Comparison of ENCODE assay signal across 17 cellular contexts in the genomic region with DNA sequence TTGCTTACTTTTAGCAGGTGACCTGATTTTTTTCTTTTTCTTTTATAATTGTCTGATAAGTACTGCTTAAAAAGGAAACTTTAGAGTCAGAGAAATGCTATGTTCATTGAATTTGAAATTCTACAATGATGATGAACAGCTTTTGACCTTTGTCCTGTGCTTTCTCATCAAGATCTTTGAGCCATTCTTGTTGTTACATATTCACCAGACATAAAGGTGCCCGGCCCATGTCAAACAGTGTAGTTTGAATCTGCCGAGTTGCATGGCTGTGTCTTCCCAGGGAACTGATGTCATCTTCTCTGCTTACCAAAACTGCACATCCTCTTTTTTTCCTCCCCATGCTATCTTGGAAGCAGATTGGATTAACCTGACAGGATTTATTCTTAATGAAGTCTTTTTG.
"Had no signal": no experiment of that assay in that cellular context is flagged by ENCODE, and none has a peak within 500 bp of the region (broad histone marks: within the 10 kb centered on the region; RNA-seq: fewer than 3 reads in every experiment).

No MANE protein-coding gene starts in this region.

- H3K27me3 ChIP-seq: brain microvascular endothelial cell, right atrium auricular region, suprapubic skin, vagina had no signal

- H3K9me3 ChIP-seq: right atrium auricular region, suprapubic skin, vagina had no signal

- ATAC-seq: activated CD4-positive, CD25-positive, alpha-beta regulatory T cell treated with anti-CD3 and anti-CD28 coated beads, Interleukin-2, amount 50 U/mL, for 24 hours; activated T-cell treated with anti-CD3 and anti-CD28 coated beads, Interleukin-2, amount 50 U/mL, for 4 hours; left cardiac atrium; stimulated activated naive CD8-positive, alpha-beta T cell treated with anti-CD3 and anti-CD28 coated beads, Interleukin-15, amount 100 ng/mL, for 72 hours had no signal

- H3K4me1 ChIP-seq: right atrium auricular region, suprapubic skin, vagina had no signal

- H3K27ac ChIP-seq: brain microvascular endothelial cell, right atrium auricular region, suprapubic skin, vagina had no signal

- H3K4me3 ChIP-seq: right atrium auricular region, suprapubic skin, vagina had no signal

- H3K36me3 ChIP-seq: brain microvascular endothelial cell, right atrium auricular region, suprapubic skin, vagina had no signal

- DNase-seq: activated CD4-positive, alpha-beta T cell treated with anti-CD3 and anti-CD28 coated beads, Interleukin-2, amount 50 U/mL, for 1 hour; activated CD8-positive, alpha-beta memory T cell treated with anti-CD3 and anti-CD28 coated beads, Interleukin-2, amount 50 U/mL, for 4 hours; activated naive CD4-positive, alpha-beta T cell treated with anti-CD3 and anti-CD28 coated beads for 36 hours; activated T-cell treated with anti-CD3 and anti-CD28 coated beads, Interleukin-2, amount 50 U/mL, for 4 hours; aorta; brain microvascular endothelial cell; central memory CD4-positive, alpha-beta T cell; head of caudate nucleus; left cardiac atrium; stimulated activated CD4-positive, alpha-beta T cell treated with anti-CD3 and anti-CD28 coated beads, Interleukin-15, amount 100 ng/mL, for 24 hours; stimulated activated CD4-positive, alpha-beta T cell treated with anti-CD3 and anti-CD28 coated beads, Interleukin-2, amount 100 ng/mL, for 48 hours; stimulated activated naive CD8-positive, alpha-beta T cell treated with anti-CD3 and anti-CD28 coated beads, Interleukin-15, amount 100 ng/mL, for 72 hours; trophoblast cell had no signal
